Comparison of ENCODE assay signal across 8 cellular contexts in genomic region chr3:12395349-12396012, GRCh38.
DNase-seq lines count a peak whose midpoint lies in the region; ATAC-seq and TF ChIP-seq lines count a peak whose summit lies in the region.

No MANE protein-coding gene starts in this region.

- H3K27ac Mint-ChIP-seq in central memory CD8-positive, alpha-beta T cell (ENCODE audit: low read depth) = peak overlapping the region; percentile 33

- no peaks in the 10 kb centered on the region for H3K36me3 Mint-ChIP-seq in central memory CD8-positive, alpha-beta T cell (ENCODE audit: insufficient read depth)

- in situ Hi-C loops in GM13977 (cut with MboI; ENCODE audit: low pct_unique_long_range_greater_than_20kb, low sequenced_read_pairs, unreplicated experiment) = no loop called here

- H3K27me3 Mint-ChIP-seq in central memory CD8-positive, alpha-beta T cell = peaks cover 23% of the 10 kb centered on the region

- DNase-seq in GM13977 (ENCODE audit: low spot score) = peak; percentile 46
- DNase-seq in central memory CD8-positive, alpha-beta T cell (ENCODE audit: low spot score in 2 of 2) = no peak
- no peak for DNase-seq in cerebellar nuclear complex (lab: John Stamatoyannopoulos, UW)
- DNase-seq in cortex of kidney (lab: John Stamatoyannopoulos, UW) = no peak
- no peak for DNase-seq in H4 (ENCODE audit: low spot score)
- no peak for DNase-seq in activated CD4-positive, CD25-positive, alpha-beta regulatory T cell treated with anti-CD3 and anti-CD28 coated beads, Interleukin-2, amount 50 U/mL, for 72 hours

- no peak for TF ChIP-seq CTCF in GM13977 (IDR thresholded peaks at IDR 0.05; ENCODE audit: extremely low read depth, insufficient read depth, missing control alignments)

- H3K9me3 Mint-ChIP-seq in central memory CD8-positive, alpha-beta T cell = no peaks in the 10 kb centered on the region

- H3K4me1 Mint-ChIP-seq in central memory CD8-positive, alpha-beta T cell = peaks cover 12% of the 10 kb centered on the region

- ATAC-seq in GM21423 (IDR thresholded peaks at IDR 0.05; ENCODE audit: unreplicated experiment) (peak; percentile 95), HG03520 (IDR thresholded peaks at IDR 0.05; ENCODE audit: unreplicated experiment) (peak; percentile 95)
- ATAC-seq in central memory CD8-positive, alpha-beta T cell (replicated peaks; ENCODE audit: extremely low read depth, poor library complexity, severe bottlenecking) = peak; percentile 46

- H3K4me3 Mint-ChIP-seq in central memory CD8-positive, alpha-beta T cell = peak overlapping the region; percentile 64
